ENCODE assay signal across 31 cellular contexts in the genomic region with DNA sequence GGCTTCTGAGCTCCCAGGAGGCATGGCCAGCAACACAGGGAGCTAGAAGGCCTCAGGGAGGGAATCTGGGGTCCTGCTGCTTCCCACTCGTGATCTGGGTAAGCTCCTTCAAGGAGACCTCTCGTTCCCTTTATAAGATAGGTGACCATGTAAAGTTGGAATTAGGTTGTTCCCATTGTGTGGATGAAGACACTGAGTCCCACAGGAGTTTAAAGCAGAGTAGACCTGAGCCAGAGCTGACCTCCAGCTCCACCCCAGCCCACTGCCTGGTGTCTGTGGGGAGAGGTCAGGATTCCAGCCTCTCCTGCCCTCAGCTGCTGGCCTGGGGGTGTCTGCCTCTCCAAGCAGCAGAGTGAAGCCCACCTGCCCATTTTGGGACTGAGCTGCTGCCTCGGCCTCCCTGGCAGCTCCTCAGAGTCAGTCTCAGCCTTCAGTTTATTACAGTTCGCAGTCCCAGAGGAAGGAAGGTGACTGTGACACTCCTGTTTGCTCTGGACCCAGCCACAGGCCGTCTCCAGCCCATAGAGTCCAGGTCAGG.
"Had no signal": no experiment of that assay in that cellular context is flagged by ENCODE, and none has a peak within 500 bp of the region (broad histone marks: within the 10 kb centered on the region; RNA-seq: fewer than 3 reads in every experiment).

No MANE protein-coding gene starts in this region.

- H3K27me3 Mint-ChIP-seq: activated naive CD4-positive, alpha-beta T cell treated with anti-CD3 and anti-CD28 coated beads, Interleukin-2, amount 10 ng/mL, durations not matched to agents 7 days and 5 days; natural killer cell treated with Interleukin-12 subunit alpha and Interleukin-12 subunit beta and Interleukin-15 and Interleukin-18, amount 100 ng/mL, for 72 hours had no signal

- FAIRE-seq: colon, endometrium, frontal cortex had no signal

- H3K4me3 Mint-ChIP-seq: activated naive CD4-positive, alpha-beta T cell treated with anti-CD3 and anti-CD28 coated beads, Interleukin-2, amount 10 ng/mL, durations not matched to agents 7 days and 5 days; natural killer cell treated with Interleukin-12 subunit alpha and Interleukin-12 subunit beta and Interleukin-15 and Interleukin-18, amount 100 ng/mL, for 72 hours; T-helper 1 cell treated with Interleukin-12 subunit alpha and Interleukin-12 subunit beta and Interleukin-4 antibody, amounts not matched to agents 30 μg/mL and 1 μg/mL, for 36 hours had no signal

- H3K4me3 ChIP-seq: breast epithelium, mucosa of descending colon, skin epidermis, testis, transverse colon had no signal

- H3K27ac ChIP-seq: breast epithelium, skin epidermis, testis, transverse colon, WERI-Rb-1 had no signal

- H3K36me3 ChIP-seq: transverse colon had no signal

- DNase-seq: activated CD4-positive, alpha-beta T cell treated with anti-CD3 and anti-CD28 coated beads for 48 hours; activated CD4-positive, alpha-beta T cell treated with anti-CD3 and anti-CD28 coated beads, Interleukin-2, amount 50 U/mL, for 48 hours; activated CD8-positive, alpha-beta memory T cell treated with anti-CD3 and anti-CD28 coated beads for 24 hours; activated effector memory CD4-positive, alpha-beta T cell treated with Interleukin-2 at 50 U/mL for 16 hours; activated naive CD4-positive, alpha-beta T cell treated with anti-CD3 and anti-CD28 coated beads, Interleukin-2, amount 10 ng/mL, durations not matched to agents 7 days and 5 days; amygdala; central memory CD4-positive, alpha-beta T cell; dermis blood vessel endothelial cell; effector CD4-positive, alpha-beta T cell; glutamatergic neuron; islet precursor cell; left cardiac atrium; left ventricle myocardium superior; posterior cingulate gyrus; stimulated activated CD4-positive, alpha-beta T cell treated with anti-CD3 and anti-CD28 coated beads, Interleukin-1b, Interleukin-23, amount 100 ng/mL, for 48 hours; stimulated activated naive CD4-positive, alpha-beta T cell; SW 1271; T1000; testis; transverse colon; WERI-Rb-1 had no signal

- ATAC-seq: activated CD4-positive, CD25-positive, alpha-beta regulatory T cell treated with anti-CD3 and anti-CD28 coated beads, Interleukin-2, amount 50 U/mL, for 24 hours; left cardiac atrium; left ventricle myocardium superior; mucosa of descending colon; natural killer cell treated with Interleukin-12 subunit alpha and Interleukin-12 subunit beta and Interleukin-15 and Interleukin-18, amount 100 ng/mL, for 72 hours; sciatic nerve had no signal

- H3K27me3 ChIP-seq: breast epithelium, testis, transverse colon had no signal

- H3K27ac Mint-ChIP-seq: activated naive CD4-positive, alpha-beta T cell treated with anti-CD3 and anti-CD28 coated beads, Interleukin-2, amount 10 ng/mL, durations not matched to agents 7 days and 5 days had no signal

- H3K9me3 Mint-ChIP-seq: activated naive CD4-positive, alpha-beta T cell treated with anti-CD3 and anti-CD28 coated beads, Interleukin-2, amount 10 ng/mL, durations not matched to agents 7 days and 5 days; natural killer cell treated with Interleukin-12 subunit alpha and Interleukin-12 subunit beta and Interleukin-15 and Interleukin-18, amount 100 ng/mL, for 72 hours; T-helper 1 cell treated with Interleukin-12 subunit alpha and Interleukin-12 subunit beta and Interleukin-4 antibody, amounts not matched to agents 30 μg/mL and 1 μg/mL, for 36 hours had no signal

- H3K4me1 ChIP-seq: breast epithelium had no signal

- H3K9me3 ChIP-seq: breast epithelium, mucosa of descending colon, testis, transverse colon had no signal
